28 cellular contexts compared by ENCODE assay signal in genomic region chr5:150631326-150631701, GRCh38. TPM values are rescaled to one million over a fixed set of nuclear protein-coding genes. Genes with fewer than 3 reads are reported as not detected.
DNase-seq lines count a peak whose midpoint lies in the region; ATAC-seq and TF ChIP-seq lines count a peak whose summit lies in the region.
"Had no signal": no experiment of that assay in that cellular context is flagged by ENCODE, and none has a peak within 500 bp of the region (broad histone marks: within the 10 kb centered on the region; RNA-seq: fewer than 3 reads in every experiment).

No MANE protein-coding gene starts in this region.

- H4K8ac ChIP-seq in neuronal stem cell (ENCODE audit: low read depth, low read length) = no peak overlapping the region

- no peaks in the 10 kb centered on the region for H3K9me3 ChIP-seq in heart left ventricle
- no peaks in the 10 kb centered on the region for H3K9me3 ChIP-seq in neuronal stem cell (replicated peaks in 1 of 2; ENCODE audit: control insufficient read depth in 2 of 2, insufficient read depth in 1 of 2, low read depth in 1 of 2, low read length in 2 of 2)
- H3K9me3 ChIP-seq: uterus had no signal

- H3K36me3 ChIP-seq in heart left ventricle (peaks cover 0 to 32% (median 4%) of the 10 kb centered on the region in 9 donors), neuronal stem cell (replicated peaks in 1 of 2; ENCODE audit: control insufficient read depth in 2 of 2, insufficient read depth in 2 of 2, low read length in 2 of 2) (no peaks in the 10 kb centered on the region)
- H3K36me3 ChIP-seq: uterus had no signal

- no peak overlapping the region for H3K9ac ChIP-seq in neuronal stem cell (ENCODE audit: low read depth, low read length, poor library complexity)
- H3K9ac ChIP-seq: GM23248 had no signal

- peak overlapping the region; percentile 71 for H2BK5ac ChIP-seq in neuronal stem cell (ENCODE audit: low read length)

- TF ChIP-seq POLR2A in heart left ventricle (IDR thresholded peaks at IDR 0.05) = no peak

- H3K4me1 Mint-ChIP-seq in type B pancreatic cell (ENCODE audit: unreplicated experiment) = peaks cover 35% of the 10 kb centered on the region
- H3K4me1 Mint-ChIP-seq: activated T-helper 17 cell treated with anti-CD3 and anti-CD28 coated beads, Interleukin-2, amount 50 U/mL, for 72 hours; CD4-positive, CD25-positive, alpha-beta regulatory T cell; central memory CD8-positive, alpha-beta T cell had no signal

- POLR2A ChIA-PET in HEK293T (lab: Yijun Ruan, JAX) = interaction anchor here (1.2 kb wide), 1 partner anchor 69 kb away, joined by 3 read pairs; the partner anchor contains the start of gene RBM22

- H2BK120ac ChIP-seq in neuronal stem cell (ENCODE audit: low read depth, low read length) = no peak overlapping the region

- no peaks in the 10 kb centered on the region for H3K36me3 Mint-ChIP-seq in type B pancreatic cell
- H3K36me3 Mint-ChIP-seq: activated CD4-positive, alpha-beta memory T cell treated with anti-CD3 and anti-CD28 coated beads for 36 hours; activated naive CD4-positive, alpha-beta T cell treated with anti-CD3 and anti-CD28 coated beads, Interleukin-2, amount 50 U/mL, for 72 hours; CD4-positive, CD25-positive, alpha-beta regulatory T cell had no signal

- H3K4me3 ChIP-seq in heart left ventricle (no peak overlapping the region), dorsolateral prefrontal cortex (no peak overlapping the region), neuronal stem cell (ENCODE audit: low read length in 2 of 2) (no peak overlapping the region)
- H3K4me3 ChIP-seq: GM23248, skin epidermis, uterus had no signal

- peak in 1 of 5 donors; percentile 63 for DNase-seq in heart left ventricle
- no peak for DNase-seq in left cardiac atrium
- no peak for DNase-seq in dorsolateral prefrontal cortex
- DNase-seq in neuronal stem cell (ENCODE audit: low spot score) = no peak
- DNase-seq in type B pancreatic cell (ENCODE audit: extremely low spot score, unreplicated experiment) = no peak
- DNase-seq in pons (ENCODE audit: low spot score) = no peak
- DNase-seq in HEK293T (ENCODE audit: extremely low spot score) = no peak
- no peak for DNase-seq in NCI-H345 treated with DMSO at 0.1 percent for 48 hours (lab: John Stamatoyannopoulos, UW; ENCODE audit: unreplicated experiment)
- DNase-seq: 8988T; activated CD4-positive, alpha-beta memory T cell treated with anti-CD3 and anti-CD28 coated beads for 36 hours; activated CD4-positive, CD25-positive, alpha-beta regulatory T cell treated with anti-CD3 and anti-CD28 coated beads, Interleukin-2, amount 50 U/mL, for 72 hours; activated CD8-positive, alpha-beta memory T cell treated with anti-CD3 and anti-CD28 coated beads, Interleukin-2, amount 50 U/mL, for 4 hours; aorta; CD4-positive, CD25-positive, alpha-beta regulatory T cell; GM23248; Kasumi-1; NCI-H1436; NCI-H2081 treated with DMSO at 0.1 percent for 48 hours; NCI-H774; stimulated activated CD4-positive, alpha-beta T cell treated with anti-CD3 and anti-CD28 coated beads, Interleukin-2, amount 100 ng/mL, for 24 hours; T-helper 17 cell; uterus had no signal

- no peak for ATAC-seq in heart left ventricle
- no peak for ATAC-seq in left cardiac atrium
- ATAC-seq: activated naive CD4-positive, alpha-beta T cell treated with anti-CD3 and anti-CD28 coated beads, Interleukin-2, amount 50 U/mL, for 72 hours; activated T-helper 17 cell treated with anti-CD3 and anti-CD28 coated beads, Interleukin-2, amount 50 U/mL, for 72 hours; SK-N-SH treated with all-trans-retinoic acid at 6 μM for 48 hours; T-helper 17 cell had no signal

- H2BK15ac ChIP-seq in neuronal stem cell (ENCODE audit: low read length) = peak overlapping the region; percentile 54

- no peaks in the 10 kb centered on the region for H3K9me3 Mint-ChIP-seq in type B pancreatic cell
- H3K9me3 Mint-ChIP-seq: activated CD4-positive, alpha-beta memory T cell treated with anti-CD3 and anti-CD28 coated beads for 36 hours; activated naive CD4-positive, alpha-beta T cell treated with anti-CD3 and anti-CD28 coated beads, Interleukin-2, amount 50 U/mL, for 72 hours; activated T-helper 17 cell treated with anti-CD3 and anti-CD28 coated beads, Interleukin-2, amount 50 U/mL, for 72 hours; CD4-positive, CD25-positive, alpha-beta regulatory T cell; central memory CD8-positive, alpha-beta T cell had no signal

- H3K18ac ChIP-seq in neuronal stem cell (ENCODE audit: low read length) = peak overlapping the region; percentile 49

- H3K27ac ChIP-seq in heart left ventricle (peak overlapping the region; percentile 58 to 100 (median 98)), dorsolateral prefrontal cortex (peak overlapping the region in 33 of 59 donors; percentile 0 to 94 (median 39)), neuronal stem cell (replicated peaks; ENCODE audit: low read length) (no peak overlapping the region)
- H3K27ac ChIP-seq: GM23248, HL-60 had no signal

- H2BK12ac ChIP-seq in neuronal stem cell (ENCODE audit: low read length) = no peak overlapping the region

- H3K14ac ChIP-seq in neuronal stem cell (ENCODE audit: low read length) = peak overlapping the region; percentile 57

- H3K27me3 Mint-ChIP-seq in type B pancreatic cell = peaks cover 5% of the 10 kb centered on the region

- 73 to 81% (median 76%) methylated on average over 6 of the region's 6 CpGs for WGBS in heart left ventricle, 4 donors
- WGBS in neuronal stem cell (ENCODE audit: extremely low coverage in 2 of 2, insufficient read length in 2 of 2, insufficient replicate concordance in 1 of 2), 2 donors = no CpG with 5 or more reads among the region's 6 CpGs

- no peak overlapping the region for H2AFZ ChIP-seq in neuronal stem cell (ENCODE audit: low read length)
- H2AFZ ChIP-seq: GM23248 had no signal

- H3K4ac ChIP-seq in neuronal stem cell (ENCODE audit: low read length) = peak overlapping the region; percentile 91

- no peak overlapping the region for H3K4me3 Mint-ChIP-seq in type B pancreatic cell
- H3K4me3 Mint-ChIP-seq: activated CD4-positive, alpha-beta memory T cell treated with anti-CD3 and anti-CD28 coated beads for 36 hours; activated T-helper 17 cell treated with anti-CD3 and anti-CD28 coated beads, Interleukin-2, amount 50 U/mL, for 72 hours; CD4-positive, CD25-positive, alpha-beta regulatory T cell; central memory CD8-positive, alpha-beta T cell; T-helper 17 cell had no signal

- CTCF ChIA-PET in HEK293T (lab: Yijun Ruan, JAX) = interaction anchor here (0.7 kb wide), 1 partner anchor 12 kb away, joined by 3 read pairs; no protein-coding TSS in a partner anchor

- H4K91ac ChIP-seq in neuronal stem cell (ENCODE audit: low read depth, low read length, poor library complexity) = no peak overlapping the region

- TF ChIP-seq CTCF in heart left ventricle (IDR thresholded peaks at IDR 0.05) (no peak), dorsolateral prefrontal cortex (IDR thresholded peaks at IDR 0.05 in 54 of 56, conservative IDR thresholded peaks at IDR 0.05 in 2 of 56; ENCODE audit: low read depth in 1 of 56, partially characterized antibody in 56 of 56) (no peak), type B pancreatic cell (conservative IDR thresholded peaks at IDR 0.05) (no peak)

- H3K27ac Mint-ChIP-seq in type B pancreatic cell = peak overlapping the region; percentile 24
- H3K27ac Mint-ChIP-seq: activated CD4-positive, alpha-beta memory T cell treated with anti-CD3 and anti-CD28 coated beads for 36 hours; activated T-helper 17 cell treated with anti-CD3 and anti-CD28 coated beads, Interleukin-2, amount 50 U/mL, for 72 hours; CD4-positive, CD25-positive, alpha-beta regulatory T cell; T-helper 17 cell had no signal

- peak overlapping the region; percentile 69 for H2AK5ac ChIP-seq in neuronal stem cell (ENCODE audit: low read depth, low read length)

- H3K23ac ChIP-seq in neuronal stem cell (ENCODE audit: low read depth, low read length, poor library complexity) = peak overlapping the region; percentile 56

- H3K4me2 ChIP-seq in neuronal stem cell (ENCODE audit: insufficient read depth, low read length, poor library complexity, severe bottlenecking) = no peak overlapping the region

- intact Hi-C loops in heart left ventricle (cut with DNase I) (no loop called here), left cardiac atrium (cut with DNase I) (no loop called here), dorsolateral prefrontal cortex (cut with DNase I) (no loop called here)

- no peaks in the 10 kb centered on the region for H3K79me1 ChIP-seq in neuronal stem cell (ENCODE audit: low read depth, low read length)

- H3K27me3 ChIP-seq in heart left ventricle = no peaks in the 10 kb centered on the region
- no peaks in the 10 kb centered on the region for H3K27me3 ChIP-seq in dorsolateral prefrontal cortex
- peaks cover 0 to 37% (median 3%) of the 10 kb centered on the region in 3 experiments for H3K27me3 ChIP-seq in neuronal stem cell (ENCODE audit: control insufficient read depth in 3 of 3, insufficient read depth in 3 of 3, low read depth in 1 of 3, low read length in 3 of 3)
- H3K27me3 ChIP-seq: uterus had no signal

- peaks cover 18 to 94% (median 72%) of the 10 kb centered on the region in 12 donors for H3K4me1 ChIP-seq in heart left ventricle
- H3K4me1 ChIP-seq in neuronal stem cell (ENCODE audit: control insufficient read depth in 2 of 2, insufficient read depth in 1 of 2, low read depth in 1 of 2, low read length in 2 of 2) = peaks cover 5 to 18% of the 10 kb centered on the region in 2 donors

TF ChIP-seq in HEK293T, 16 proteins besides CTCF, POLR2A, EP300 and RAD21 (continues in another document):
- TF ChIP-seq SUZ12 (IDR thresholded peaks at IDR 0.05) = no peak
- no peak for TF ChIP-seq LEF1 (IDR thresholded peaks at IDR 0.05; ENCODE audit: borderline replicate concordance)
- TF ChIP-seq CTBP1 (IDR thresholded peaks at IDR 0.05; ENCODE audit: borderline replicate concordance) = no peak
- no peak for TF ChIP-seq ELF4 (IDR thresholded peaks at IDR 0.05)
- TF ChIP-seq FOXM1 (IDR thresholded peaks at IDR 0.05; ENCODE audit: borderline replicate concordance) = no peak
- TF ChIP-seq BHLHE40 (IDR thresholded peaks at IDR 0.05; ENCODE audit: borderline replicate concordance) = no peak
- no peak for TF ChIP-seq FOXA1 (IDR thresholded peaks at IDR 0.05)
- no peak for TF ChIP-seq ZNF384 (IDR thresholded peaks at IDR 0.05)

RNA-seq across cellular contexts. Expression of gene SYNPO, which starts 9.1 kb away (rescaled TPM):
- total RNA-seq in heart left ventricle (100 to 1,000 TPM; 444 to 782 (median 590) TPM), left cardiac atrium (100 to 1,000 TPM; 503 to 769 TPM), dorsolateral prefrontal cortex (100 to 1,000 TPM in 116 of 120 experiments, 10 to 100 TPM in 4; 47.3 to 302 (median 180) TPM), type B pancreatic cell (ENCODE audit: low replicate concordance) (2.8 and 24.5 TPM in 2 replicates)
- polyA plus RNA-seq in heart left ventricle = 100 to 1,000 TPM; 304 to 791 TPM
- 3.8 TPM for polyA plus RNA-seq in neuronal stem cell (2013, experiment 1 of 2)
- 3.2 TPM for polyA plus RNA-seq in neuronal stem cell (2013, experiment 2 of 2)
- polyA plus RNA-seq: CD4-positive, CD25-positive, alpha-beta regulatory T cell had no signal

RNA-seq across cellular contexts. Expression of gene MYOZ3, which starts 29.7 kb away (rescaled TPM):
- total RNA-seq in heart left ventricle = 10 to 100 TPM in 1 of 9 donors, 1 to 10 TPM in 8; 1.8 to 10.2 (median 5.1) TPM
- polyA plus RNA-seq in heart left ventricle = 1 to 10 TPM; 1.2 to 4.6 TPM
- 1 to 10 TPM; 2.9 to 3.0 TPM for total RNA-seq in left cardiac atrium
- total RNA-seq in dorsolateral prefrontal cortex = 1 to 10 TPM in 119 of 120 experiments, under 1 TPM in 1; 0.60 to 9.2 (median 3.8) TPM
- polyA plus RNA-seq in neuronal stem cell (2013, experiment 1 of 2) = 0.57 TPM
- polyA plus RNA-seq in neuronal stem cell (2013, experiment 2 of 2) = 0.47 TPM
- 0.17 and 6.1 TPM in 2 replicates for total RNA-seq in type B pancreatic cell (ENCODE audit: low replicate concordance)
- total RNA-seq: CD4-positive, CD25-positive, alpha-beta regulatory T cell; T-helper 17 cell had no signal
